In the genomic region with DNA sequence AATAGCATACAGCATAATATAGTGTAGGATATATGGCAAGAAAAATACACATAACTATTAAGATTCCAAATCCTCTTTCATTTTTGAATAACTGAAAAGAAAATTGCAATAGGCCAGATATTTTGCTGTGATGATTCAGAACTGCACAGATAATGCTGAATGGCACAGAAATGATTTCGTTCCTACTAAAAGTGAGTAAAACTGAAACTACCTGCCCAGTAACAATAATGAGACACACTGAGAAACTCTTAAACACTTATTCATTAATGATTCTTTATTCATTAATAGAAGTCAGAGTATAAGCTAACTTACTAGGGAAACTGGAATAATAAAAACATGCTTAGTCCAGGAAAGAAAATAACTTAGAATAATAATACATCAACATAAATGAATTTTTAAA, we compare ENCODE assay signal across 1 cellular context.
TF ChIP-seq lines count a peak whose summit lies in the region.

No MANE protein-coding gene starts in this region.

TF ChIP-seq in HepG2, 621 proteins besides CTCF, POLR2A, EP300 and RAD21 (continued from another document):
- TF ChIP-seq, protein P1, sequence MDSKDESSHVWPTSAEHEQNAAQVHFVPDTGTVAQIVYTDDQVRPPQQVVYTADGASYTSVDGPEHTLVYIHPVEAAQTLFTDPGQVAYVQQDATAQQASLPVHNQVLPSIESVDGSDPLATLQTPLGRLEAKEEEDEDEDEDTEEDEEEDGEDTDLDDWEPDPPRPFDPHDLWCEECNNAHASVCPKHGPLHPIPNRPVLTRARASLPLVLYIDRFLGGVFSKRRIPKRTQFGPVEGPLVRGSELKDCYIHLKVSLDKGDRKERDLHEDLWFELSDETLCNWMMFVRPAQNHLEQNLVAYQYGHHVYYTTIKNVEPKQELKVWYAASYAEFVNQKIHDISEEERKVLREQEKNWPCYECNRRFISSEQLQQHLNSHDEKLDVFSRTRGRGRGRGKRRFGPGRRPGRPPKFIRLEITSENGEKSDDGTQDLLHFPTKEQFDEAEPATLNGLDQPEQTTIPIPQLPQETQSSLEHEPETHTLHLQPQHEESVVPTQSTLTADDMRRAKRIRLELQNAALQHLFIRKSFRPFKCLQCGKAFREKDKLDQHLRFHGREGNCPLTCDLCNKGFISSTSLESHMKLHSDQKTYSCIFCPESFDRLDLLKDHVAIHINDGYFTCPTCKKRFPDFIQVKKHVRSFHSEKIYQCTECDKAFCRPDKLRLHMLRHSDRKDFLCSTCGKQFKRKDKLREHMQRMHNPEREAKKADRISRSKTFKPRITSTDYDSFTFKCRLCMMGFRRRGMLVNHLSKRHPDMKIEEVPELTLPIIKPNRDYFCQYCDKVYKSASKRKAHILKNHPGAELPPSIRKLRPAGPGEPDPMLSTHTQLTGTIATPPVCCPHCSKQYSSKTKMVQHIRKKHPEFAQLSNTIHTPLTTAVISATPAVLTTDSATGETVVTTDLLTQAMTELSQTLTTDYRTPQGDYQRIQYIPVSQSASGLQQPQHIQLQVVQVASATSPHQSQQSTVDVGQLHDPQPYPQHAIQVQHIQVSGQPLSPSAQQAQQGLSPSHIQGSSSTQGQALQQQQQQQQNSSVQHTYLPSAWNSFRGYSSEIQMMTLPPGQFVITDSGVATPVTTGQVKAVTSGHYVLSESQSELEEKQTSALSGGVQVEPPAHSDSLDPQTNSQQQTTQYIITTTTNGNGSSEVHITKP (CRISPR knock-in tag; IDR thresholded peaks at IDR 0.05; ENCODE audit: low read depth) = no peak
- TF ChIP-seq PHF5A (CRISPR knock-in tag; IDR thresholded peaks at IDR 0.05; ENCODE audit: low read depth, unreplicated experiment) = no peak
